Comparison of ENCODE assay signal across 1 cellular context in genomic region chr19:35000338-35000646, GRCh38.
TF ChIP-seq lines count a peak whose summit lies in the region.

No MANE protein-coding gene starts in this region.

TF ChIP-seq in HepG2, 621 proteins besides CTCF, POLR2A, EP300 and RAD21:
- TF ChIP-seq ZSCAN20 (CRISPR knock-in tag; IDR thresholded peaks at IDR 0.05; ENCODE audit: borderline replicate concordance) (0 out of 2 replicates have a peak, but pooled peaks have one; percentile 14), ZNF800 (CRISPR knock-in tag; IDR thresholded peaks at IDR 0.05) (no peak), RBFOX2 (IDR thresholded peaks at IDR 0.05; ENCODE audit: low read depth, low read length) (peak; percentile 61; the same call in 1 of the 2 replicates), ZBTB2 (CRISPR knock-in tag; IDR thresholded peaks at IDR 0.05; ENCODE audit: low read depth) (0 out of 2 replicates have a peak, but pooled peaks have one; percentile 12), CAMTA2 (CRISPR knock-in tag; IDR thresholded peaks at IDR 0.05; ENCODE audit: borderline replicate concordance) (no peak), HDAC1 (CRISPR knock-in tag; IDR thresholded peaks at IDR 0.05) (0 out of 2 replicates have a peak, but pooled peaks have one; percentile 20), ZHX1 (CRISPR knock-in tag; IDR thresholded peaks at IDR 0.05; ENCODE audit: low read depth) (no peak), ZFY (CRISPR knock-in tag; IDR thresholded peaks at IDR 0.05) (peak; percentile 67; the same call in 1 of the 2 replicates), PHF8 (CRISPR knock-in tag; IDR thresholded peaks at IDR 0.05) (0 out of 2 replicates have a peak, but pooled peaks have one; percentile 13), GATA4 (IDR thresholded peaks at IDR 0.05; ENCODE audit: borderline replicate concordance, low read depth) (peak; percentile 16; the same call in 1 of the 2 replicates)
